Comparison of ENCODE assay signal across 38 cellular contexts in the genomic region with DNA sequence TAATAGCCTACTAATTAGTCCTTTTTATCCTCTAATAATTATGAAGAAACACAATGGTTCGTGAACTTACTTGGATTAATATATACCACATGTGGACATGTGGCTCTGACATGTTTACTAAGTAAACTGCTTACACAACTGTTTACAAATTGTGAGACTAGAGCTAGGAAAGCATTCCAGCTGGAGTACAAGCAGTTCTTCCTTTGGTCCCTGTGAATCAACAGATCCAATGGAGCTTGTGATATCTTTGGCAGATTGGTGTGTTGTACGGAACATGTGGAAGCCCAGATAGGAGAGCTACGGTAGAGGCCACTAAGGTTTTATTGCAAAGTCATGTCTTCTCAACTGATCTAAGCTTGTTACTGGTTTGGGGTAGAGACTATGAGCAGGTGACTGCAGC.
"Had no signal": no experiment of that assay in that cellular context is flagged by ENCODE, and none has a peak within 500 bp of the region (broad histone marks: within the 10 kb centered on the region; RNA-seq: fewer than 3 reads in every experiment).

No MANE protein-coding gene starts in this region.

- H3K9me3 Mint-ChIP-seq: activated B cell treated with CpG ODN at 0.5 μM for 24 hours; activated CD4-positive, alpha-beta memory T cell treated with anti-CD3 and anti-CD28 coated beads, Interleukin-2, amount 10 ng/mL, durations not matched to agents 7 days and 5 days; activated naive CD8-positive, alpha-beta T cell treated with anti-CD3 and anti-CD28 coated beads for 36 hours; T-helper 1 cell treated with Interleukin-12 subunit alpha and Interleukin-12 subunit beta and Interleukin-4 antibody, amounts not matched to agents 30 μg/mL and 1 μg/mL, for 36 hours had no signal

- ATAC-seq: activated CD8-positive, alpha-beta memory T cell treated with anti-CD3 and anti-CD28 coated beads, Interleukin-2, amount 10 ng/mL, durations not matched to agents 7 days and 5 days; PC-3 had no signal

- H3K27ac ChIP-seq: ascending aorta, SJSA1, VCaP had no signal

- H3K4me1 Mint-ChIP-seq: activated B cell treated with CpG ODN at 0.5 μM for 24 hours; activated CD4-positive, alpha-beta memory T cell treated with anti-CD3 and anti-CD28 coated beads, Interleukin-2, amount 10 ng/mL, durations not matched to agents 7 days and 5 days; activated CD8-positive, alpha-beta memory T cell treated with anti-CD3 and anti-CD28 coated beads, Interleukin-2, amount 10 ng/mL, durations not matched to agents 7 days and 5 days; activated naive CD8-positive, alpha-beta T cell treated with anti-CD3 and anti-CD28 coated beads for 36 hours; IgD-negative memory B cell had no signal

- H3K27me3 ChIP-seq: ascending aorta, breast epithelium, Peyer's patch, SJSA1 had no signal

- H3K36me3 ChIP-seq: ascending aorta, breast epithelium, Peyer's patch, SJSA1 had no signal

- H3K27me3 Mint-ChIP-seq: activated B cell treated with CpG ODN at 0.5 μM for 24 hours; activated CD4-positive, alpha-beta memory T cell treated with anti-CD3 and anti-CD28 coated beads, Interleukin-2, amount 10 ng/mL, durations not matched to agents 7 days and 5 days; activated CD8-positive, alpha-beta memory T cell treated with anti-CD3 and anti-CD28 coated beads, Interleukin-2, amount 10 ng/mL, durations not matched to agents 7 days and 5 days; activated naive CD8-positive, alpha-beta T cell treated with anti-CD3 and anti-CD28 coated beads for 36 hours; IgD-negative memory B cell had no signal

- H3K27ac Mint-ChIP-seq: activated B cell treated with CpG ODN at 0.5 μM for 24 hours; activated CD4-positive, alpha-beta memory T cell treated with anti-CD3 and anti-CD28 coated beads, Interleukin-2, amount 10 ng/mL, durations not matched to agents 7 days and 5 days; activated CD8-positive, alpha-beta memory T cell treated with anti-CD3 and anti-CD28 coated beads, Interleukin-2, amount 10 ng/mL, durations not matched to agents 7 days and 5 days; activated naive CD8-positive, alpha-beta T cell treated with anti-CD3 and anti-CD28 coated beads for 36 hours; IgD-negative memory B cell; T-helper 1 cell treated with Interleukin-12 subunit alpha and Interleukin-12 subunit beta and Interleukin-4 antibody, amounts not matched to agents 30 μg/mL and 1 μg/mL, for 36 hours; T-helper 2 cell treated with Interferon-gamma antibody and Interleukin-4, amounts not matched to agents 5 μg/mL and 100 μg/mL, for 36 hours had no signal

- H3K36me3 Mint-ChIP-seq: activated CD8-positive, alpha-beta memory T cell treated with anti-CD3 and anti-CD28 coated beads, Interleukin-2, amount 10 ng/mL, durations not matched to agents 7 days and 5 days; activated naive CD8-positive, alpha-beta T cell treated with anti-CD3 and anti-CD28 coated beads for 36 hours; IgD-negative memory B cell had no signal

- H3K9ac ChIP-seq: SK-N-SH had no signal

- H3K4me2 ChIP-seq: SK-N-SH had no signal

- DNase-seq: activated B cell treated with CpG ODN at 0.5 μM for 24 hours; activated CD4-positive, alpha-beta memory T cell treated with anti-CD3 and anti-CD28 coated beads, Interleukin-2, amount 10 ng/mL, durations not matched to agents 7 days and 5 days; activated CD4-positive, alpha-beta T cell treated with anti-CD3 and anti-CD28 coated beads for 4 hours; activated CD4-positive, alpha-beta T cell treated with anti-CD3 and anti-CD28 coated beads, Interleukin-2, amount 50 U/mL, for 1 hour; activated CD4-positive, CD25-positive, alpha-beta regulatory T cell treated with anti-CD3 and anti-CD28 coated beads, Interleukin-2, amount 50 U/mL, for 72 hours; activated CD8-positive, alpha-beta memory T cell treated with anti-CD3 and anti-CD28 coated beads for 24 hours; activated CD8-positive, alpha-beta memory T cell treated with anti-CD3 and anti-CD28 coated beads, Interleukin-2, amount 10 ng/mL, durations not matched to agents 7 days and 5 days; activated CD8-positive, alpha-beta memory T cell treated with anti-CD3 and anti-CD28 coated beads, Interleukin-2, amount 50 U/mL, for 48 hours; activated effector memory CD4-positive, alpha-beta T cell treated with anti-CD3 and anti-CD28 coated beads, Interleukin-2, amount 50 U/mL, for 16 hours; activated naive CD4-positive, alpha-beta T cell; activated naive CD4-positive, alpha-beta T cell treated with anti-CD3 and anti-CD28 coated beads, Interleukin-2, amount 50 U/mL, for 16 hours; activated naive CD8-positive, alpha-beta T cell treated with anti-CD3 and anti-CD28 coated beads for 36 hours; activated T-cell treated with anti-CD3 and anti-CD28 coated beads, Interleukin-2, amount 50 U/mL, for 48 hours; amygdala; Karpas-422; KBM-7; NCI-H1105; NCI-H1417 treated with DMSO at 0.1 percent for 48 hours; NCI-H187 treated with DMSO at 0.1 percent for 48 hours; NCI-H2081; NCI-H2171 treated with DMSO at 0.1 percent for 48 hours; NCI-H2227 treated with DMSO at 0.1 percent for 48 hours; NCI-H446; NCI-H510A treated with DMSO at 0.1 percent for 48 hours; NCI-H526 treated with DMSO at 0.1 percent for 48 hours; NCI-H82; PC-3; Peyer's patch; RPMI8226; SHP77 treated with DMSO at 0.1 percent for 48 hours; SK-N-SH had no signal

- H3K9me3 ChIP-seq: ascending aorta, breast epithelium, Peyer's patch, SK-N-SH had no signal

- H3K4me1 ChIP-seq: ascending aorta, breast epithelium, Peyer's patch, SJSA1 had no signal

- H3K4me3 Mint-ChIP-seq: activated B cell treated with CpG ODN at 0.5 μM for 24 hours; activated CD4-positive, alpha-beta memory T cell treated with anti-CD3 and anti-CD28 coated beads, Interleukin-2, amount 10 ng/mL, durations not matched to agents 7 days and 5 days; activated CD8-positive, alpha-beta memory T cell treated with anti-CD3 and anti-CD28 coated beads, Interleukin-2, amount 10 ng/mL, durations not matched to agents 7 days and 5 days; activated naive CD8-positive, alpha-beta T cell treated with anti-CD3 and anti-CD28 coated beads for 36 hours; IgD-negative memory B cell; T-helper 1 cell treated with Interleukin-12 subunit alpha and Interleukin-12 subunit beta and Interleukin-4 antibody, amounts not matched to agents 30 μg/mL and 1 μg/mL, for 36 hours; T-helper 2 cell treated with Interferon-gamma antibody and Interleukin-4, amounts not matched to agents 5 μg/mL and 100 μg/mL, for 36 hours had no signal

- H3K4me3 ChIP-seq: ascending aorta, breast epithelium, Peyer's patch, SJSA1 had no signal
